In genomic region chr2:203893386-203893785, GRCh38 we compare ENCODE assay signal across 13 cellular contexts. TPM values are rescaled to one million over a fixed set of nuclear protein-coding genes. Genes with fewer than 3 reads are reported as not detected.
DNase-seq lines count a peak whose midpoint lies in the region; ATAC-seq and TF ChIP-seq lines count a peak whose summit lies in the region.
"Had no signal": no experiment of that assay in that cellular context is flagged by ENCODE, and none has a peak within 500 bp of the region (broad histone marks: within the 10 kb centered on the region; RNA-seq: fewer than 3 reads in every experiment).

No MANE protein-coding gene starts in this region.

- DNase-seq in HCEC 1CT (peak; percentile 22), foreskin melanocyte (peak; percentile 44), posterior cingulate gyrus (peak in 9 of 10 donors; percentile 33 to 97 (median 53)), NCI-H345 treated with DMSO at 0.1 percent for 48 hours (lab: John Stamatoyannopoulos, UW; ENCODE audit: unreplicated experiment) (no peak), coronary artery (ENCODE audit: low spot score) (no peak)
- no peak for DNase-seq in activated CD4-positive, alpha-beta memory T cell treated with anti-CD3 and anti-CD28 coated beads, Interleukin-2, amount 10 ng/mL, durations not matched to agents 7 days and 5 days
- DNase-seq: activated effector memory CD4-positive, alpha-beta T cell treated with Interleukin-2 at 50 U/mL for 16 hours; KG1; NCI-H1694; right lobe of liver had no signal

- no peak overlapping the region for H3K4me3 Mint-ChIP-seq in activated CD4-positive, alpha-beta memory T cell treated with anti-CD3 and anti-CD28 coated beads, Interleukin-2, amount 10 ng/mL, durations not matched to agents 7 days and 5 days
- H3K4me3 Mint-ChIP-seq: WTC11 had no signal

- no peak overlapping the region for H3K4me3 ChIP-seq in coronary artery
- H3K4me3 ChIP-seq: right lobe of liver had no signal

- ATAC-seq in GM21825 (IDR thresholded peaks at IDR 0.05; ENCODE audit: unreplicated experiment), result no peak
- ATAC-seq: right lobe of liver, WTC11 had no signal

- POLR2A ChIA-PET in activated CD4-positive, alpha-beta memory T cell treated with anti-CD3 and anti-CD28 coated beads, Interleukin-2, amount 10 ng/mL, durations not matched to agents 7 days and 5 days (lab: Charles Lee), result interaction anchor here (26.2 kb wide), 1 partner anchor 20 kb away, joined by 593 read pairs; the partner anchor contains the start of gene CTLA4

- peak overlapping the region; percentile 72 for H3K27ac Mint-ChIP-seq in activated CD4-positive, alpha-beta memory T cell treated with anti-CD3 and anti-CD28 coated beads, Interleukin-2, amount 10 ng/mL, durations not matched to agents 7 days and 5 days
- H3K27ac Mint-ChIP-seq: WTC11 had no signal

- intact Hi-C loops in posterior cingulate gyrus (cut with DNase I), result no loop called here

- H3K27ac ChIP-seq in coronary artery, result no peak overlapping the region
- H3K27ac ChIP-seq: right lobe of liver had no signal

- H3K27me3 Mint-ChIP-seq in activated CD4-positive, alpha-beta memory T cell treated with anti-CD3 and anti-CD28 coated beads, Interleukin-2, amount 10 ng/mL, durations not matched to agents 7 days and 5 days, result no peaks in the 10 kb centered on the region

- H3K4me1 Mint-ChIP-seq in activated CD4-positive, alpha-beta memory T cell treated with anti-CD3 and anti-CD28 coated beads, Interleukin-2, amount 10 ng/mL, durations not matched to agents 7 days and 5 days, result peaks cover 86% of the 10 kb centered on the region

- TF ChIP-seq CTCF in coronary artery (IDR thresholded peaks at IDR 0.05), result no peak

- peaks cover 7% of the 10 kb centered on the region for H3K9me3 Mint-ChIP-seq in activated CD4-positive, alpha-beta memory T cell treated with anti-CD3 and anti-CD28 coated beads, Interleukin-2, amount 10 ng/mL, durations not matched to agents 7 days and 5 days

- H3K36me3 Mint-ChIP-seq in activated CD4-positive, alpha-beta memory T cell treated with anti-CD3 and anti-CD28 coated beads, Interleukin-2, amount 10 ng/mL, durations not matched to agents 7 days and 5 days (ENCODE audit: low read depth), result peaks cover 14% of the 10 kb centered on the region
- H3K36me3 Mint-ChIP-seq: WTC11 had no signal

- CTCF ChIA-PET in activated CD4-positive, alpha-beta memory T cell treated with anti-CD3 and anti-CD28 coated beads, Interleukin-2, amount 10 ng/mL, durations not matched to agents 7 days and 5 days (lab: Charles Lee), result no interaction called here

RNA-seq across cellular contexts. Expression of gene CTLA4, which starts 25.8 kb away (rescaled TPM):
- 100 to 1,000 TPM in 1 of 2 experiments, 10 to 100 TPM in 1; 98.1 to 101 TPM for total RNA-seq in activated CD4-positive, alpha-beta memory T cell treated with anti-CD3 and anti-CD28 coated beads, Interleukin-2, amount 10 ng/mL, durations not matched to agents 7 days and 5 days
- total RNA-seq: right lobe of liver, temporal lobe had no signal

RNA-seq across cellular contexts. Expression of gene ICOS, which starts 43.2 kb away (rescaled TPM):
- total RNA-seq in activated CD4-positive, alpha-beta memory T cell treated with anti-CD3 and anti-CD28 coated beads, Interleukin-2, amount 10 ng/mL, durations not matched to agents 7 days and 5 days, result 10 to 100 TPM; 61.8 to 63.0 TPM

Comparison
In these comparisons a context has a peak if more than half of its experiments do, and no peak if none do; other contexts are left out.
1. DNase-seq: peak in HCEC 1CT (single experiment), foreskin melanocyte (single experiment) and posterior cingulate gyrus (9 of 10); none in activated CD4-positive, alpha-beta memory T cell treated with anti-CD3 and anti-CD28 coated beads, Interleukin-2, amount 10 ng/mL, durations not matched to agents 7 days and 5 days (single experiment), NCI-H345 treated with DMSO at 0.1 percent for 48 hours (single experiment) and coronary artery (single experiment).